In the genomic region with DNA sequence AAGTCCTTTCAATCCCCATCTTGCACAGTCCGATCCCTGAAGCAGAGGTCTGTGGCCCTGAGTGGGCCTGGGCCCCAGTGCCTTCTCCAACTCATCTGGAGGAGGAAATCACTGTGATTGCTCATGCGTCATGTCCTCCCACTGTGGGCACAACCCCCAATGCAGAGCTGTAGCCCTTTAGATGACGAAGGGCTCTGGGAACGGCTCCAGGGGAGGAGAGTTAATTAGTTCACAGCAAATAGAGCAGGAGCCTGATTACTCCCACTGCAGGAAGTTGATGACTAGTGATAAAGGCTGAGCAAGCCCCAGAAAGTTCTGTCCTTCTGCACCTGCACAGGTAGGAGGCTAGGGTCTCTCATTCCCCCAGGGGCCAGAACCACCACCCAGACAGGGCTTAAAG, we compare ENCODE assay signal across 12 cellular contexts.
DNase-seq lines count a peak whose midpoint lies in the region; ATAC-seq and TF ChIP-seq lines count a peak whose summit lies in the region.
"Had no signal": no experiment of that assay in that cellular context is flagged by ENCODE, and none has a peak within 500 bp of the region (broad histone marks: within the 10 kb centered on the region; RNA-seq: fewer than 3 reads in every experiment).

No MANE protein-coding gene starts in this region.

- H3K27me3 ChIP-seq in RWPE2 (ENCODE audit: insufficient read depth, poor library complexity, severe bottlenecking): no peaks in the 10 kb centered on the region
- H3K27me3 ChIP-seq in CD8-positive, alpha-beta T cell (ENCODE audit: insufficient read depth, low read length): no peaks in the 10 kb centered on the region
- H3K27me3 ChIP-seq: suprapubic skin had no signal

- CTCF ChIA-PET in CD8-positive, alpha-beta T cell (lab: Charles Lee): no interaction called here

- peak overlapping the region; percentile 13 for H3K27ac ChIP-seq in RWPE2 (ENCODE audit: poor library complexity, severe bottlenecking)
- no peak overlapping the region for H3K27ac ChIP-seq in CD8-positive, alpha-beta T cell (ENCODE audit: low read depth, low read length)
- H3K27ac ChIP-seq: suprapubic skin had no signal

- ATAC-seq in RWPE2 (ENCODE audit: low read depth) (peak; percentile 60), HG03469 (IDR thresholded peaks at IDR 0.05; ENCODE audit: unreplicated experiment) (no peak), HG03432 (IDR thresholded peaks at IDR 0.05; ENCODE audit: unreplicated experiment) (no peak)
- no peak for ATAC-seq in CD8-positive, alpha-beta T cell

- TF ChIP-seq CTCF in HFFc6 (IDR thresholded peaks at IDR 0.05) (no peak), RWPE2 (IDR thresholded peaks at IDR 0.05; ENCODE audit: poor library complexity, severe bottlenecking) (no peak), fibroblast of villous mesenchyme (IDR thresholded peaks at IDR 0.05; ENCODE audit: insufficient read depth, low read depth, low read length) (no peak)
- no peak for TF ChIP-seq CTCF in CD8-positive, alpha-beta T cell (IDR thresholded peaks at IDR 0.05)

- H3K27ac Mint-ChIP-seq in HFFc6: peak overlapping the region; percentile 86
- no peak overlapping the region for H3K27ac Mint-ChIP-seq in CD8-positive, alpha-beta T cell
- H3K27ac Mint-ChIP-seq: activated T-cell treated with anti-CD3 and anti-CD28 coated beads, Interleukin-2, amount 50 U/mL, for 24 hours; T-helper 1 cell treated with Interleukin-12 subunit alpha and Interleukin-12 subunit beta and Interleukin-4 antibody, amounts not matched to agents 30 μg/mL and 1 μg/mL, for 36 hours had no signal

- DNase-seq in HFFc6 (peak; percentile 91), RWPE2 (ENCODE audit: low spot score) (no peak), fibroblast of villous mesenchyme (ENCODE audit: low read depth) (peak; percentile 58), ureter (ENCODE audit: low spot score) (peak; percentile 81)
- DNase-seq in CD8-positive, alpha-beta T cell: no peak
- DNase-seq: activated T-cell treated with anti-CD3 and anti-CD28 coated beads, Interleukin-2, amount 50 U/mL, for 24 hours; effector CD8-positive, alpha-beta T cell; mesendoderm had no signal

- POLR2A ChIA-PET in CD8-positive, alpha-beta T cell (lab: Charles Lee): no interaction called here

- H3K4me1 Mint-ChIP-seq in HFFc6 (ENCODE audit: low read depth): peaks cover 32% of the 10 kb centered on the region
- no peaks in the 10 kb centered on the region for H3K4me1 Mint-ChIP-seq in CD8-positive, alpha-beta T cell (ENCODE audit: low read depth)

- H3K36me3 Mint-ChIP-seq in HFFc6 (ENCODE audit: low read depth): peaks cover 4% of the 10 kb centered on the region; the same call in 1 of the 2 replicates
- H3K36me3 Mint-ChIP-seq in CD8-positive, alpha-beta T cell: no peaks in the 10 kb centered on the region

- peak overlapping the region; percentile 11; the same call in 1 of the 2 replicates for H3K4me3 Mint-ChIP-seq in HFFc6
- no peak overlapping the region for H3K4me3 Mint-ChIP-seq in CD8-positive, alpha-beta T cell
- H3K4me3 Mint-ChIP-seq: activated T-cell treated with anti-CD3 and anti-CD28 coated beads, Interleukin-2, amount 50 U/mL, for 24 hours; T-helper 1 cell treated with Interleukin-12 subunit alpha and Interleukin-12 subunit beta and Interleukin-4 antibody, amounts not matched to agents 30 μg/mL and 1 μg/mL, for 36 hours had no signal

- no peaks in the 10 kb centered on the region for H3K36me3 ChIP-seq in RWPE2 (ENCODE audit: low read depth)
- H3K36me3 ChIP-seq in CD8-positive, alpha-beta T cell (ENCODE audit: insufficient read depth, low read length): no peaks in the 10 kb centered on the region
- H3K36me3 ChIP-seq: suprapubic skin had no signal

- H3K9me3 ChIP-seq in RWPE2 (ENCODE audit: severe bottlenecking): no peaks in the 10 kb centered on the region
- no peaks in the 10 kb centered on the region for H3K9me3 ChIP-seq in CD8-positive, alpha-beta T cell (ENCODE audit: low read length)
- H3K9me3 ChIP-seq: suprapubic skin had no signal

- H3K27me3 Mint-ChIP-seq in HFFc6 (ENCODE audit: insufficient read depth): peaks cover 11% of the 10 kb centered on the region
- no peaks in the 10 kb centered on the region for H3K27me3 Mint-ChIP-seq in CD8-positive, alpha-beta T cell (ENCODE audit: low read depth)
- H3K27me3 Mint-ChIP-seq: activated T-cell treated with anti-CD3 and anti-CD28 coated beads, Interleukin-2, amount 50 U/mL, for 24 hours had no signal

- intact Hi-C loops in CD8-positive, alpha-beta T cell (cut with DNase I, micrococcal nuclease): no loop called here

- H3K9me3 Mint-ChIP-seq in HFFc6: no peaks in the 10 kb centered on the region
- H3K9me3 Mint-ChIP-seq in CD8-positive, alpha-beta T cell: no peaks in the 10 kb centered on the region
- H3K9me3 Mint-ChIP-seq: activated T-cell treated with anti-CD3 and anti-CD28 coated beads, Interleukin-2, amount 50 U/mL, for 24 hours; T-helper 1 cell treated with Interleukin-12 subunit alpha and Interleukin-12 subunit beta and Interleukin-4 antibody, amounts not matched to agents 30 μg/mL and 1 μg/mL, for 36 hours had no signal

- peaks cover 10% of the 10 kb centered on the region for H3K4me1 ChIP-seq in RWPE2 (ENCODE audit: insufficient read depth, poor library complexity, severe bottlenecking)
- no peaks in the 10 kb centered on the region for H3K4me1 ChIP-seq in CD8-positive, alpha-beta T cell (ENCODE audit: insufficient read depth, low read length)

- H3K4me3 ChIP-seq in RWPE2 (ENCODE audit: severe bottlenecking) (no peak overlapping the region), fibroblast of villous mesenchyme (ENCODE audit: low read depth, low read length) (no peak overlapping the region)
- no peak overlapping the region for H3K4me3 ChIP-seq in CD8-positive, alpha-beta T cell (ENCODE audit: low read depth, low read length)
- H3K4me3 ChIP-seq: suprapubic skin had no signal

Comparison
In these comparisons a context has a peak if more than half of its experiments do, and no peak if none do; other contexts are left out.
1. DNase-seq: peak in HFFc6 (single experiment), fibroblast of villous mesenchyme (single experiment) and ureter (single experiment); none in RWPE2 (single experiment) and CD8-positive, alpha-beta T cell (0 of 7).